28 cellular contexts compared by ENCODE assay signal in the genomic region with DNA sequence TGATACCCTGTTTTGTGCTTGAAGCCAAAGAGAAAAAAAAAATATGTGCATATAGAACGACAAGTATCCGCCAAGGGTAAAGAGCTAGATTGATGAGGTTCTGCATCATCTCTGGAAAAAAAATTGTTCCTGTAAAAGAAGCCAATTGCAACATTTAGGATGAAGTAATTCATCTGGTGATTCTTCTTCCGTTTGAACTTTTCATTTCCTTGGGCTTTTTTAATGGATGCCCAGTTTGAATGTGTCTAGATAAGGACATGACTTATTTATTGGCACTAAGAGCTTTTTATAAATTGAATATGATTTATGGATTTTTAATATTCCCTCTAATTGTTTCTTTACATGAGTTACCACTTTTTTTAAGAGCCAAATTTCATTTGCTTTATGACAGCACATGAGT. TPM values are rescaled to one million over a fixed set of nuclear protein-coding genes. Genes with fewer than 3 reads are reported as not detected.
"Had no signal": no experiment of that assay in that cellular context is flagged by ENCODE, and none has a peak within 500 bp of the region (broad histone marks: within the 10 kb centered on the region; RNA-seq: fewer than 3 reads in every experiment).

No MANE protein-coding gene starts in this region.

- H3K4me3 ChIP-seq: gastrocnemius medialis, lower lobe of right lung, mucosa of descending colon, right lobe of liver, stomach, thyroid gland, vagina had no signal

- H2AFZ ChIP-seq: parathyroid adenoma had no signal

- ATAC-seq: effector memory CD8-positive, alpha-beta T cell; gastrocnemius medialis; left ventricle myocardium superior; lower lobe of right lung; mucosa of descending colon; natural killer cell treated with Interleukin-12 subunit alpha and Interleukin-12 subunit beta and Interleukin-15 and Interleukin-18, amount 100 ng/mL, for 72 hours; right lobe of liver had no signal

- H3K9ac ChIP-seq: parathyroid adenoma had no signal

- H3K9me3 Mint-ChIP-seq: mesothelial cell of epicardium, neural crest cell had no signal

- H3K4me1 ChIP-seq: lower lobe of right lung, parathyroid adenoma, right lobe of liver had no signal

- H3K79me2 ChIP-seq: parathyroid adenoma had no signal

- H3K4me3 Mint-ChIP-seq: effector memory CD8-positive, alpha-beta T cell; memory B cell; mesothelial cell of epicardium; naive B cell; natural killer cell treated with Interleukin-12 subunit alpha and Interleukin-12 subunit beta and Interleukin-15 and Interleukin-18, amount 100 ng/mL, for 72 hours; neural crest cell had no signal

- H3K36me3 Mint-ChIP-seq: memory B cell; mesothelial cell of epicardium; naive B cell; natural killer cell treated with Interleukin-12 subunit alpha and Interleukin-12 subunit beta and Interleukin-15 and Interleukin-18, amount 100 ng/mL, for 72 hours had no signal

- H3K36me3 ChIP-seq: gastrocnemius medialis, lower lobe of right lung, neutrophil, right lobe of liver, stomach, thyroid gland, vagina had no signal

- DNase-seq: cortex of kidney; effector memory CD8-positive, alpha-beta T cell; erythroblast; foreskin fibroblast; gastrocnemius medialis; head of caudate nucleus; left ventricle myocardium superior; lower lobe of right lung; mucosa of descending colon; naive B cell; right lobe of liver; small intestine; stimulated activated CD4-positive, alpha-beta T cell treated with anti-CD3 and anti-CD28 coated beads, Interleukin-12 subunit alpha, Interleukin-12 subunit beta, amount 100 ng/mL, for 4 hours; stimulated activated CD4-positive, alpha-beta T cell treated with anti-CD3 and anti-CD28 coated beads, Interleukin-1b, Interleukin-23, amount 100 ng/mL, for 48 hours; stimulated activated CD4-positive, alpha-beta T cell treated with anti-CD3 and anti-CD28 coated beads, Interleukin-4, amount 100 ng/mL, for 1 hour; stimulated activated CD8-positive, alpha-beta memory T cell treated with anti-CD3 and anti-CD28 coated beads, Interleukin-4, amount 100 ng/mL, for 48 hours; stimulated activated naive CD4-positive, alpha-beta T cell; stomach; thyroid gland; trophoblast cell had no signal

- H3K9me3 ChIP-seq: gastrocnemius medialis, lower lobe of right lung, mucosa of descending colon, neutrophil, right lobe of liver, stomach, thyroid gland, vagina had no signal

- H3K27ac ChIP-seq: gastrocnemius medialis, lower lobe of right lung, neutrophil, parathyroid adenoma, right lobe of liver, stomach, thyroid gland, vagina had no signal

- H3K27ac Mint-ChIP-seq: effector memory CD8-positive, alpha-beta T cell; memory B cell; mesothelial cell of epicardium; naive B cell; natural killer cell treated with Interleukin-12 subunit alpha and Interleukin-12 subunit beta and Interleukin-15 and Interleukin-18, amount 100 ng/mL, for 72 hours; progenitor cell of endocrine pancreas had no signal

- H3K27me3 Mint-ChIP-seq: effector memory CD8-positive, alpha-beta T cell; memory B cell; naive B cell; natural killer cell treated with Interleukin-12 subunit alpha and Interleukin-12 subunit beta and Interleukin-15 and Interleukin-18, amount 100 ng/mL, for 72 hours had no signal

- H3K27me3 ChIP-seq: gastrocnemius medialis, neutrophil, right lobe of liver, stomach, thyroid gland, vagina had no signal

RNA-seq across cellular contexts. Expression of gene NPAS3, which starts 38.1 kb away (rescaled TPM):
- total RNA-seq: natural killer cell treated with Interleukin-12 subunit alpha and Interleukin-12 subunit beta and Interleukin-15 and Interleukin-18, amount 100 ng/mL, for 72 hours had no signal
